Comparison of ENCODE assay signal across 11 cellular contexts in genomic region chr19:55081773-55082022, GRCh38. TPM values are rescaled to one million over a fixed set of nuclear protein-coding genes. Genes with fewer than 3 reads are reported as not detected.
A peak's percentile ranks its signal among the peaks of the same experiment; 100 is the strongest.
DNase-seq lines count a peak whose midpoint lies in the region; ATAC-seq, FAIRE-seq and TF ChIP-seq lines count a peak whose summit lies in the region.
"Had no signal": no experiment of that assay in that cellular context is flagged by ENCODE, and none has a peak within 500 bp of the region (broad histone marks: within the 10 kb centered on the region; RNA-seq: fewer than 3 reads in every experiment).

No MANE protein-coding gene starts in this region.

- no peaks in the 10 kb centered on the region for H3K79me2 ChIP-seq in keratinocyte (ENCODE audit: control insufficient read depth, insufficient read depth, low read length)

- DNase-seq in activated naive CD4-positive, alpha-beta T cell treated with anti-CD3 and anti-CD28 coated beads for 36 hours, result no peak
- no peak for DNase-seq in activated naive CD4-positive, alpha-beta T cell treated with anti-CD3 and anti-CD28 coated beads, Interleukin-2, amount 50 U/mL, for 16 hours
- DNase-seq in activated T-helper 2 cell treated with anti-CD3 and anti-CD28 coated beads, Interferon-gamma antibody, Interleukin-2, Interleukin-4, amounts not matched to agents 10 μg/mL and 5 μg/mL and 100 μg/mL, durations not matched to agents 14 hours and 24 hours and 36 hours (ENCODE audit: low spot score), result no peak
- DNase-seq in keratinocyte (ENCODE audit: low read depth, low spot score) (no peak), thoracic aorta (ENCODE audit: low spot score) (no peak), SW480 (ENCODE audit: low spot score) (no peak)
- no peak for DNase-seq in stimulated activated CD8-positive, alpha-beta memory T cell treated with anti-CD3 and anti-CD28 coated beads, Interleukin-4, amount 100 ng/mL, for 48 hours
- DNase-seq: kidney glomerular epithelial cell had no signal

- dilution Hi-C loops in keratinocyte (cut with MboI; ENCODE audit: extremely low pct_ligation_motif_present, low sequenced_read_pairs), result no loop called here

- H3K27ac Mint-ChIP-seq in activated naive CD4-positive, alpha-beta T cell treated with anti-CD3 and anti-CD28 coated beads for 36 hours, result no peak overlapping the region
- no peak overlapping the region for H3K27ac Mint-ChIP-seq in activated T-helper 2 cell treated with anti-CD3 and anti-CD28 coated beads, Interferon-gamma antibody, Interleukin-2, Interleukin-4, amounts not matched to agents 10 μg/mL and 5 μg/mL and 100 μg/mL, durations not matched to agents 14 hours and 24 hours and 36 hours

- peak overlapping the region; percentile 17 for H3K4me2 ChIP-seq in keratinocyte (ENCODE audit: control insufficient read depth, extremely low read depth, insufficient read depth, low read depth, low read length)

- H2AFZ ChIP-seq in keratinocyte (ENCODE audit: control insufficient read depth, low read length), result peak overlapping the region; percentile 9

- peaks cover 66% of the 10 kb centered on the region for H3K27me3 Mint-ChIP-seq in activated naive CD4-positive, alpha-beta T cell treated with anti-CD3 and anti-CD28 coated beads for 36 hours (ENCODE audit: low read depth)
- peaks cover 28% of the 10 kb centered on the region for H3K27me3 Mint-ChIP-seq in activated T-helper 2 cell treated with anti-CD3 and anti-CD28 coated beads, Interferon-gamma antibody, Interleukin-2, Interleukin-4, amounts not matched to agents 10 μg/mL and 5 μg/mL and 100 μg/mL, durations not matched to agents 14 hours and 24 hours and 36 hours (ENCODE audit: low read depth)

- H3K27me3 ChIP-seq in keratinocyte (ENCODE audit: control insufficient read depth, extremely low read depth, insufficient read depth, low read length) (peaks cover 17% of the 10 kb centered on the region), thoracic aorta (replicated peaks; ENCODE audit: insufficient read depth) (peaks cover 15% of the 10 kb centered on the region)

- no peaks in the 10 kb centered on the region for H3K9me1 ChIP-seq in keratinocyte (ENCODE audit: control insufficient read depth, extremely low read depth, insufficient read depth, low read length)

- no peak for FAIRE-seq in keratinocyte (lab: Jason Lieb, UNC)

- H3K27ac ChIP-seq in keratinocyte (ENCODE audit: control insufficient read depth, insufficient read depth, low read length) (no peak overlapping the region), thoracic aorta (peak overlapping the region in 1 of 2 donors; percentile 4)
- H3K27ac ChIP-seq: VCaP had no signal

- H3K36me3 ChIP-seq in keratinocyte (ENCODE audit: control insufficient read depth in 2 of 2, extremely low read depth in 1 of 2, insufficient read depth in 2 of 2, low read length in 2 of 2) (peaks cover 0 to 9% of the 10 kb centered on the region in 2 experiments), thoracic aorta (no peaks in the 10 kb centered on the region)

- intact Hi-C loops in activated naive CD4-positive, alpha-beta T cell treated with anti-CD3 and anti-CD28 coated beads for 36 hours (cut with micrococcal nuclease), result loop anchor here (1.0 to 10.0 kb wide), 4 partner anchors 18 to 617 kb away; partner anchors contain the start of genes DNAAF3, LENG9, PPP1R12C and RDH13
- intact Hi-C loops in activated T-helper 2 cell treated with anti-CD3 and anti-CD28 coated beads, Interferon-gamma antibody, Interleukin-2, Interleukin-4, amounts not matched to agents 10 μg/mL and 5 μg/mL and 100 μg/mL, durations not matched to agents 14 hours and 24 hours and 36 hours (cut with micrococcal nuclease), result loop anchor here (2.0 to 10.0 kb wide), 4 partner anchors 19 to 617 kb away; partner anchors contain the start of genes DNAAF3, LENG9, PPP1R12C and RDH13

- no peaks in the 10 kb centered on the region for H3K36me3 Mint-ChIP-seq in activated naive CD4-positive, alpha-beta T cell treated with anti-CD3 and anti-CD28 coated beads for 36 hours (ENCODE audit: low read depth)
- H3K36me3 Mint-ChIP-seq in activated T-helper 2 cell treated with anti-CD3 and anti-CD28 coated beads, Interferon-gamma antibody, Interleukin-2, Interleukin-4, amounts not matched to agents 10 μg/mL and 5 μg/mL and 100 μg/mL, durations not matched to agents 14 hours and 24 hours and 36 hours (ENCODE audit: low read depth), result peaks cover 7% of the 10 kb centered on the region

- H3K4me3 ChIP-seq in keratinocyte (ENCODE audit: control insufficient read depth in 2 of 3, extremely low read depth in 1 of 3, insufficient read depth in 2 of 3, low read depth in 1 of 3, low read length in 3 of 3) (peak overlapping the region; percentile 12 to 53 (median 29)), thoracic aorta (peak overlapping the region; percentile 75)

- no peaks in the 10 kb centered on the region for H3K9me3 Mint-ChIP-seq in activated naive CD4-positive, alpha-beta T cell treated with anti-CD3 and anti-CD28 coated beads for 36 hours
- no peaks in the 10 kb centered on the region for H3K9me3 Mint-ChIP-seq in activated T-helper 2 cell treated with anti-CD3 and anti-CD28 coated beads, Interferon-gamma antibody, Interleukin-2, Interleukin-4, amounts not matched to agents 10 μg/mL and 5 μg/mL and 100 μg/mL, durations not matched to agents 14 hours and 24 hours and 36 hours

- ATAC-seq in thoracic aorta (ENCODE audit: insufficient number of reproducible peaks, low FRiP score, low read depth), result no peak
- no peak for ATAC-seq in GM18511 (IDR thresholded peaks at IDR 0.05; ENCODE audit: unreplicated experiment)

- H4K20me1 ChIP-seq in keratinocyte (ENCODE audit: control insufficient read depth, extremely low read depth, insufficient read depth, low read length), result no peaks in the 10 kb centered on the region

- peaks cover 12% of the 10 kb centered on the region for H3K4me1 ChIP-seq in keratinocyte (ENCODE audit: control insufficient read depth, extremely low read depth, insufficient read depth, low read length)
- peaks cover 14 to 35% of the 10 kb centered on the region in 2 donors for H3K4me1 ChIP-seq in thoracic aorta (ENCODE audit: control insufficient read depth in 1 of 2, low read depth in 2 of 2)

- CTCF ChIA-PET in activated naive CD4-positive, alpha-beta T cell treated with anti-CD3 and anti-CD28 coated beads for 36 hours (lab: Charles Lee), result no interaction called here

- no peak overlapping the region for H3K9ac ChIP-seq in keratinocyte (ENCODE audit: control insufficient read depth, extremely low read depth, insufficient read depth, low read length)

- H3K4me1 Mint-ChIP-seq in activated naive CD4-positive, alpha-beta T cell treated with anti-CD3 and anti-CD28 coated beads for 36 hours (ENCODE audit: low read depth), result peaks cover 25% of the 10 kb centered on the region
- H3K4me1 Mint-ChIP-seq in activated T-helper 2 cell treated with anti-CD3 and anti-CD28 coated beads, Interferon-gamma antibody, Interleukin-2, Interleukin-4, amounts not matched to agents 10 μg/mL and 5 μg/mL and 100 μg/mL, durations not matched to agents 14 hours and 24 hours and 36 hours (ENCODE audit: low read depth), result peaks cover 16% of the 10 kb centered on the region

- H3K9me3 ChIP-seq in keratinocyte (ENCODE audit: control insufficient read depth, low read depth, low read length) (no peaks in the 10 kb centered on the region), thoracic aorta (no peaks in the 10 kb centered on the region)

- TF ChIP-seq CTCF in keratinocyte (optimal IDR thresholded peaks at IDR 0.05 in 1 of 3, IDR thresholded peaks at IDR 0.05 in 1 of 3, conservative IDR thresholded peaks at IDR 0.05 in 1 of 3; ENCODE audit: extremely low read depth in 1 of 3, insufficient read depth in 2 of 3, low read length in 3 of 3) (no peak), thoracic aorta (IDR thresholded peaks at IDR 0.05) (no peak)

- peak overlapping the region; percentile 73 for H3K4me3 Mint-ChIP-seq in activated naive CD4-positive, alpha-beta T cell treated with anti-CD3 and anti-CD28 coated beads for 36 hours
- peak overlapping the region; percentile 79 for H3K4me3 Mint-ChIP-seq in activated T-helper 2 cell treated with anti-CD3 and anti-CD28 coated beads, Interferon-gamma antibody, Interleukin-2, Interleukin-4, amounts not matched to agents 10 μg/mL and 5 μg/mL and 100 μg/mL, durations not matched to agents 14 hours and 24 hours and 36 hours (ENCODE audit: low read depth)

RNA-seq across cellular contexts. Expression of gene EPS8L1, which starts 6.0 kb away (rescaled TPM):
- total RNA-seq in activated naive CD4-positive, alpha-beta T cell treated with anti-CD3 and anti-CD28 coated beads for 36 hours, result under 1 TPM; 0.88 to 0.89 TPM
- total RNA-seq in activated T-helper 2 cell treated with anti-CD3 and anti-CD28 coated beads, Interferon-gamma antibody, Interleukin-2, Interleukin-4, amounts not matched to agents 10 μg/mL and 5 μg/mL and 100 μg/mL, durations not matched to agents 14 hours and 24 hours and 36 hours, result 4.9 and 6.6 TPM in 2 replicates
- 20.1 to 37.3 TPM (median 26.0 TPM) in 3 replicates for polyA plus RNA-seq in keratinocyte
- 273 TPM for polyA plus RNA-seq in keratinocyte (2011; ENCODE audit: low read depth)
- polyA plus RNA-seq in keratinocyte (2011; cell fraction: cytosol; rRNA removed), result 16.9 and 29.1 TPM in 2 replicates
- polyA plus RNA-seq in keratinocyte (2011; cell fraction: nucleus; rRNA removed), result 128 and 147 TPM in 2 replicates
- polyA plus RNA-seq in keratinocyte (2012; ENCODE audit: low replicate concordance), result 33.8 and 363 TPM in 2 replicates
- polyA minus RNA-seq in keratinocyte, result 23.5 to 49.5 TPM (median 38.9 TPM) in 3 replicates
- polyA minus RNA-seq in keratinocyte (2011; cell fraction: cytosol; rRNA and poly(A)+ RNA removed), result 27.6 TPM
- polyA minus RNA-seq in keratinocyte (2011; cell fraction: nucleus; rRNA and poly(A)+ RNA removed), result 25.4 and 32.1 TPM in 2 replicates
- total RNA-seq in thoracic aorta, result 10 to 100 TPM in 1 of 2 donors, 1 to 10 TPM in 1; 5.4 to 16.3 TPM

RNA-seq across cellular contexts. Expression of gene RDH13, which starts 18.8 kb away (rescaled TPM):
- total RNA-seq in activated naive CD4-positive, alpha-beta T cell treated with anti-CD3 and anti-CD28 coated beads for 36 hours, result 1 to 10 TPM; 8.7 to 8.9 TPM
- total RNA-seq in activated T-helper 2 cell treated with anti-CD3 and anti-CD28 coated beads, Interferon-gamma antibody, Interleukin-2, Interleukin-4, amounts not matched to agents 10 μg/mL and 5 μg/mL and 100 μg/mL, durations not matched to agents 14 hours and 24 hours and 36 hours, result 18.3 and 18.9 TPM in 2 replicates
- 10.6 to 16.3 TPM (median 11.9 TPM) in 3 replicates for polyA plus RNA-seq in keratinocyte
- polyA plus RNA-seq in keratinocyte (2011; ENCODE audit: low read depth), result 24.6 TPM
- polyA plus RNA-seq in keratinocyte (2011; cell fraction: cytosol; rRNA removed), result 9.4 and 10.7 TPM in 2 replicates
- 28.4 and 30.3 TPM in 2 replicates for polyA plus RNA-seq in keratinocyte (2011; cell fraction: nucleus; rRNA removed)
- polyA plus RNA-seq in keratinocyte (2012; ENCODE audit: low replicate concordance), result 10.6 and 59.3 TPM in 2 replicates
- polyA minus RNA-seq in keratinocyte, result 13.5 to 28.4 TPM (median 17.9 TPM) in 3 replicates
- 12.1 TPM for polyA minus RNA-seq in keratinocyte (2011; cell fraction: cytosol; rRNA and poly(A)+ RNA removed)
- 20.5 and 21.5 TPM in 2 replicates for polyA minus RNA-seq in keratinocyte (2011; cell fraction: nucleus; rRNA and poly(A)+ RNA removed)
- total RNA-seq in thoracic aorta, result 10 to 100 TPM; 22.2 to 23.6 TPM

RNA-seq across cellular contexts. Expression of gene PPP1R12C, which starts 35.7 kb away (rescaled TPM):
- total RNA-seq in activated naive CD4-positive, alpha-beta T cell treated with anti-CD3 and anti-CD28 coated beads for 36 hours, result 10 to 100 TPM; 41.2 to 42.1 TPM
- total RNA-seq in activated T-helper 2 cell treated with anti-CD3 and anti-CD28 coated beads, Interferon-gamma antibody, Interleukin-2, Interleukin-4, amounts not matched to agents 10 μg/mL and 5 μg/mL and 100 μg/mL, durations not matched to agents 14 hours and 24 hours and 36 hours, result 104 and 108 TPM in 2 replicates
- 22.9 to 41.2 TPM (median 24.7 TPM) in 3 replicates for polyA plus RNA-seq in keratinocyte
- polyA plus RNA-seq in keratinocyte (2011; ENCODE audit: low read depth), result 15.7 TPM
- polyA plus RNA-seq in keratinocyte (2011; cell fraction: cytosol; rRNA removed), result 7.6 and 16.9 TPM in 2 replicates
- 83.9 and 118 TPM in 2 replicates for polyA plus RNA-seq in keratinocyte (2011; cell fraction: nucleus; rRNA removed)
- polyA plus RNA-seq in keratinocyte (2012; ENCODE audit: low replicate concordance), result 26.9 and 37.2 TPM in 2 replicates
- 11.8 to 24.6 TPM (median 18.4 TPM) in 3 replicates for polyA minus RNA-seq in keratinocyte
- polyA minus RNA-seq in keratinocyte (2011; cell fraction: cytosol; rRNA and poly(A)+ RNA removed), result 23.6 TPM
- 25.2 and 35.6 TPM in 2 replicates for polyA minus RNA-seq in keratinocyte (2011; cell fraction: nucleus; rRNA and poly(A)+ RNA removed)
- total RNA-seq in thoracic aorta, result 100 to 1,000 TPM; 194 to 250 TPM

RNA-seq across cellular contexts. Expression of gene GP6, which starts 43.6 kb away (rescaled TPM):
- not detected for total RNA-seq in activated naive CD4-positive, alpha-beta T cell treated with anti-CD3 and anti-CD28 coated beads for 36 hours
- total RNA-seq in activated T-helper 2 cell treated with anti-CD3 and anti-CD28 coated beads, Interferon-gamma antibody, Interleukin-2, Interleukin-4, amounts not matched to agents 10 μg/mL and 5 μg/mL and 100 μg/mL, durations not matched to agents 14 hours and 24 hours and 36 hours, result 0.37 and 0.50 TPM in 2 replicates
- polyA plus RNA-seq in keratinocyte, result 0.04 to 0.09 TPM in 2 of 3 replicates, not detected in the other
- not detected for polyA plus RNA-seq in keratinocyte (2011; ENCODE audit: low read depth)
- 0.04 and 0.06 TPM in 2 replicates for polyA plus RNA-seq in keratinocyte (2011; cell fraction: cytosol; rRNA removed)
- polyA plus RNA-seq in keratinocyte (2011; cell fraction: nucleus; rRNA removed), result 0.25 and 0.31 TPM in 2 replicates
- 0.66 TPM in 1 of 2 replicates, not detected in the other for polyA plus RNA-seq in keratinocyte (2012; ENCODE audit: low replicate concordance)
- polyA minus RNA-seq in keratinocyte, result 0.13 to 0.20 TPM in 2 of 3 replicates, not detected in the other
- polyA minus RNA-seq in keratinocyte (2011; cell fraction: cytosol; rRNA and poly(A)+ RNA removed), result not detected
- polyA minus RNA-seq in keratinocyte (2011; cell fraction: nucleus; rRNA and poly(A)+ RNA removed), result 0.78 TPM in 1 of 2 replicates, not detected in the other
- total RNA-seq in thoracic aorta, result not detected
- polyA plus RNA-seq: BJ had no signal
